In genomic region chr14:68506021-68506644, GRCh38 we compare ENCODE assay signal across 8 cellular contexts.
DNase-seq lines count a peak whose midpoint lies in the region; ATAC-seq and TF ChIP-seq lines count a peak whose summit lies in the region.

No MANE protein-coding gene starts in this region.

- H3K9me3 Mint-ChIP-seq in natural killer cell treated with Interleukin-12 subunit alpha and Interleukin-12 subunit beta and Interleukin-15 and Interleukin-18, amount 100 ng/mL, for 72 hours: no peaks in the 10 kb centered on the region

- H3K27me3 Mint-ChIP-seq in natural killer cell treated with Interleukin-12 subunit alpha and Interleukin-12 subunit beta and Interleukin-15 and Interleukin-18, amount 100 ng/mL, for 72 hours: no peaks in the 10 kb centered on the region

- peak overlapping the region in 1 of 2 donors; percentile 63 for H3K27ac Mint-ChIP-seq in natural killer cell treated with Interleukin-12 subunit alpha and Interleukin-12 subunit beta and Interleukin-15 and Interleukin-18, amount 100 ng/mL, for 72 hours

- no peaks in the 10 kb centered on the region for H3K36me3 ChIP-seq in brain microvascular endothelial cell (replicated peaks)

- no peak for TF ChIP-seq CTCF in brain microvascular endothelial cell (IDR thresholded peaks at IDR 0.05; ENCODE audit: low read depth, low read length, missing control alignments)

- H3K4me1 Mint-ChIP-seq in natural killer cell treated with Interleukin-12 subunit alpha and Interleukin-12 subunit beta and Interleukin-15 and Interleukin-18, amount 100 ng/mL, for 72 hours (ENCODE audit: low read depth in 2 of 2): peaks cover 17 to 27% of the 10 kb centered on the region in 2 donors

- no peaks in the 10 kb centered on the region for H3K27me3 ChIP-seq in brain microvascular endothelial cell (replicated peaks)

- H3K4me3 ChIP-seq in brain microvascular endothelial cell (ENCODE audit: low read depth, low read length): no peak overlapping the region

- H3K27ac ChIP-seq in brain microvascular endothelial cell: peak overlapping the region; percentile 50

- H3K36me3 Mint-ChIP-seq in natural killer cell treated with Interleukin-12 subunit alpha and Interleukin-12 subunit beta and Interleukin-15 and Interleukin-18, amount 100 ng/mL, for 72 hours: no peaks in the 10 kb centered on the region

- peak overlapping the region; percentile 43 for H3K4me3 Mint-ChIP-seq in natural killer cell treated with Interleukin-12 subunit alpha and Interleukin-12 subunit beta and Interleukin-15 and Interleukin-18, amount 100 ng/mL, for 72 hours

- peak; percentile 8 for ATAC-seq in HG02981 (IDR thresholded peaks at IDR 0.05; ENCODE audit: unreplicated experiment)
- ATAC-seq in natural killer cell treated with Interleukin-12 subunit alpha and Interleukin-12 subunit beta and Interleukin-15 and Interleukin-18, amount 100 ng/mL, for 72 hours: no peak
- no peak for ATAC-seq in GM18498 (IDR thresholded peaks at IDR 0.05; ENCODE audit: unreplicated experiment)

- DNase-seq in Daoy (ENCODE audit: low read depth): peak; percentile 77
- peak; percentile 58 for DNase-seq in brain microvascular endothelial cell
- DNase-seq in natural killer cell treated with Interleukin-12 subunit alpha and Interleukin-12 subunit beta and Interleukin-15 and Interleukin-18, amount 100 ng/mL, for 72 hours (ENCODE audit: low spot score): no peak
- DNase-seq in UCSD-AML1 (lab: John Stamatoyannopoulos, UW; ENCODE audit: unreplicated experiment): no peak
- no peak for DNase-seq in NCI-H2227 (lab: John Stamatoyannopoulos, UW; ENCODE audit: unreplicated experiment)
- DNase-seq in NCI-H1436 (lab: John Stamatoyannopoulos, UW): no peak

- in situ Hi-C loops in brain microvascular endothelial cell (cut with HindIII; ENCODE audit: low pct_ligation_motif_present, low sequenced_read_pairs): no loop called here

Comparison
In these comparisons a context has a peak if more than half of its experiments do, and no peak if none do; other contexts are left out.
1. DNase-seq: peak in Daoy (single experiment) and brain microvascular endothelial cell (single experiment); none in natural killer cell treated with Interleukin-12 subunit alpha and Interleukin-12 subunit beta and Interleukin-15 and Interleukin-18, amount 100 ng/mL, for 72 hours (single experiment), UCSD-AML1 (single experiment), NCI-H2227 (single experiment) and NCI-H1436 (single experiment).